1 cellular context compared by ENCODE assay signal in the genomic region with DNA sequence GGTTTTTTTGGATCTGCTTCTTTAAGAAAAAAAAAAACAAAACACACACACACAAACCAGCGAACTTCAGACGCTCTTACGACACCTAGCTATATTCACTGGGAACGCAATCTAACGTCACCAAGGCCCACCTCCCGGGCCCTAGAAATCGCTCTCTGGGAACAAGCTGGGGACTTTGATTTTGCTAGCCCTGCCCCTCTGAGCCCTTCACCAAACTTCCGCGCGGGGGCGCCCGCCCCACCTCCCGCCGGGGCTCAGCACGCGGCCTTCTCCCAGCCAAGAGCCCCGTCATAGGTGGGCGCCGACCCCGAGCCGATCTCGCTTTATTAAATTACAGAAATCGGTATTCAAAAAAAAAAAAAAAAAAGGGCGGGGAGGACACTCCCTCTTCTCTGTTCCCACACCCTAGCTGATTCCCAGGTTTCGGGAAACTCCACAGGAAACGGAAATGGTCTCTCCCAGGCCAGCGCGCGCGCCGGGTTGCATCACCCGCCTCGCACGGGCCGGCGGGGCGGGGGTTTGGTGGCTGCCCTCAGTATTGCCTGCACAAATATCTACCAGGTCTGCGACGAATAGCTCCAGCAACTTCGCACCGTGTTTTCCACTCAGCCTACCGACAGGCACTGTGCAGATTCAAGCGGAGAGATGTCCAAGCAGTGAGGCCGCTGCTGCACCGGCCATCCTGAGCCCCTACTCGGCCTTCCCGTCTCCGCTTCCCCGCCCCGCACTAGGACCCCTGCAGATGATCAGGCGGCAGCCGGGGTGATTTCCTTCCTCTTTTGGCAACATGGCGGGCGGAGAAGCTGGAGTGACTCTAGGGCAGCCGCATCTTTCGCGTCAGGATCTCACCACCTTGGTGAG.
TF ChIP-seq lines count a peak whose summit lies in the region.

EIF2S3 (plus strand) TSS at position 775 of the 861 bp plus-strand sequence; CDS start at position 788, 13 bp downstream.

TF ChIP-seq in A549, 52 proteins besides CTCF, POLR2A, EP300 and RAD21 (continued from another document):
- TF ChIP-seq, protein P1, sequence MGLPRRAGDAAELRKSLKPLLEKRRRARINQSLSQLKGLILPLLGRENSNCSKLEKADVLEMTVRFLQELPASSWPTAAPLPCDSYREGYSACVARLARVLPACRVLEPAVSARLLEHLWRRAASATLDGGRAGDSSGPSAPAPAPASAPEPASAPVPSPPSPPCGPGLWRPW (IDR thresholded peaks at IDR 0.05): no peak
- TF ChIP-seq EHF (CRISPR knock-in tag; IDR thresholded peaks at IDR 0.05): no peak
- peak; percentile 83 for TF ChIP-seq MYC (IDR thresholded peaks at IDR 0.05; ENCODE audit: borderline replicate concordance, low read length)
- TF ChIP-seq, protein P2, sequence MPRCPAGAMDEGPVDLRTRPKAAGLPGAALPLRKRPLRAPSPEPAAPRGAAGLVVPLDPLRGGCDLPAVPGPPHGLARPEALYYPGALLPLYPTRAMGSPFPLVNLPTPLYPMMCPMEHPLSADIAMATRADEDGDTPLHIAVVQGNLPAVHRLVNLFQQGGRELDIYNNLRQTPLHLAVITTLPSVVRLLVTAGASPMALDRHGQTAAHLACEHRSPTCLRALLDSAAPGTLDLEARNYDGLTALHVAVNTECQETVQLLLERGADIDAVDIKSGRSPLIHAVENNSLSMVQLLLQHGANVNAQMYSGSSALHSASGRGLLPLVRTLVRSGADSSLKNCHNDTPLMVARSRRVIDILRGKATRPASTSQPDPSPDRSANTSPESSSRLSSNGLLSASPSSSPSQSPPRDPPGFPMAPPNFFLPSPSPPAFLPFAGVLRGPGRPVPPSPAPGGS (IDR thresholded peaks at IDR 0.05): 0 out of 3 replicates have a peak, but pooled peaks have one; percentile 31
- no peak for TF ChIP-seq USF2 (IDR thresholded peaks at IDR 0.05)
- TF ChIP-seq BHLHE40 (IDR thresholded peaks at IDR 0.05; ENCODE audit: low read depth, low read length): peak; percentile 84
- no peak for TF ChIP-seq CBX8 (IDR thresholded peaks at IDR 0.05)
- TF ChIP-seq HOXB13 (CRISPR knock-in tag; IDR thresholded peaks at IDR 0.05; ENCODE audit: low read depth): no peak
- TF ChIP-seq, protein P3, sequence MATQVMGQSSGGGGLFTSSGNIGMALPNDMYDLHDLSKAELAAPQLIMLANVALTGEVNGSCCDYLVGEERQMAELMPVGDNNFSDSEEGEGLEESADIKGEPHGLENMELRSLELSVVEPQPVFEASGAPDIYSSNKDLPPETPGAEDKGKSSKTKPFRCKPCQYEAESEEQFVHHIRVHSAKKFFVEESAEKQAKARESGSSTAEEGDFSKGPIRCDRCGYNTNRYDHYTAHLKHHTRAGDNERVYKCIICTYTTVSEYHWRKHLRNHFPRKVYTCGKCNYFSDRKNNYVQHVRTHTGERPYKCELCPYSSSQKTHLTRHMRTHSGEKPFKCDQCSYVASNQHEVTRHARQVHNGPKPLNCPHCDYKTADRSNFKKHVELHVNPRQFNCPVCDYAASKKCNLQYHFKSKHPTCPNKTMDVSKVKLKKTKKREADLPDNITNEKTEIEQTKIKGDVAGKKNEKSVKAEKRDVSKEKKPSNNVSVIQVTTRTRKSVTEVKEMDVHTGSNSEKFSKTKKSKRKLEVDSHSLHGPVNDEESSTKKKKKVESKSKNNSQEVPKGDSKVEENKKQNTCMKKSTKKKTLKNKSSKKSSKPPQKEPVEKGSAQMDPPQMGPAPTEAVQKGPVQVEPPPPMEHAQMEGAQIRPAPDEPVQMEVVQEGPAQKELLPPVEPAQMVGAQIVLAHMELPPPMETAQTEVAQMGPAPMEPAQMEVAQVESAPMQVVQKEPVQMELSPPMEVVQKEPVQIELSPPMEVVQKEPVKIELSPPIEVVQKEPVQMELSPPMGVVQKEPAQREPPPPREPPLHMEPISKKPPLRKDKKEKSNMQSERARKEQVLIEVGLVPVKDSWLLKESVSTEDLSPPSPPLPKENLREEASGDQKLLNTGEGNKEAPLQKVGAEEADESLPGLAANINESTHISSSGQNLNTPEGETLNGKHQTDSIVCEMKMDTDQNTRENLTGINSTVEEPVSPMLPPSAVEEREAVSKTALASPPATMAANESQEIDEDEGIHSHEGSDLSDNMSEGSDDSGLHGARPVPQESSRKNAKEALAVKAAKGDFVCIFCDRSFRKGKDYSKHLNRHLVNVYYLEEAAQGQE (IDR thresholded peaks at IDR 0.05): no peak
